ENCODE assay signal across 1 cellular context in the genomic region with DNA sequence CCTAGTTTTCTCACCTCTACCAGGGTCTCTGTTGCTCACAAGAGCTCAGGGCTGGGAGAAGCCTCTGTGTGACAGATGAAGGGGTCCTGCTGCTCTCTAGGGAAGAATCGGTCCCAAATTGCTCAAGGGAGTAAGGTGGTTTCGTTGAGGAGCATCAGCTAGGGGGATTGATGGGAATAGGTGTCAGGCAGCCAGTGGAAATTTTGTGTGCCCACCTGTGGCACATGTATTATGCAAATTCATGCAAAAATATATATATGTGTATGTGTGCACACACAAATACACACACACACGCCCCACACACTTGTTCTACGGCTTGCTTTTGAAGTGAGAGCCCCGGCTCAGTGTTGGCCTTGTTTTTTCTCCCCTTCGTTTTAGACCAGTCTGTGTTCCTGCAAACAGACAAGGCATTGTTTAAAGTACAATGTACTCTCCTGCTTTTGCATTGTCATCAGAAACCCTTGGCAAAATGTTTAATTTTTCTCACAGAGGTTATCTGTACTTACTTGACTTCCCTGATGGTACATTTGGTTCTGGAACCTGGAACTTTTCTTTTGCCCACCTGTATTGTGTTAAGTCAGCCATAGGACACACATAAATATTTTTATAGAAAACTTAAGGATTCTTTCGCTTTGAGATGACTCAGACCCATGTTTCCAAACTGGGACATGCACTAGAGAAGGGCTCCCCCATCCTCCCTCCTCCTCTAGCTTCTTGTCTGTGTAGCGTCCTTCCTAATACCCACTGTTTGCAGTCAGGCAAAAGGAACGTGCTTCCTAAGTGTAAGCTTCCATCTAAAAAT.
TF ChIP-seq lines count a peak whose summit lies in the region.

No MANE protein-coding gene starts in this region.

TF ChIP-seq in K562, 482 proteins besides CTCF, POLR2A, EP300 and RAD21:
- TF ChIP-seq RFX5 (IDR thresholded peaks at IDR 0.05; ENCODE audit: low read depth, low read length) = no peak
- TF ChIP-seq MAFG (tag; conservative IDR thresholded peaks at IDR 0.05) = peak; percentile 81
- TF ChIP-seq MAFK (IDR thresholded peaks at IDR 0.05; ENCODE audit: low read length) = peak; percentile 54; the same call in 1 of the 2 replicates
- peak; percentile 47; the same call in 1 of the 2 replicates for TF ChIP-seq SOX6 (IDR thresholded peaks at IDR 0.05)
- TF ChIP-seq ZNF583 (CRISPR knock-in tag; IDR thresholded peaks at IDR 0.05) = no peak
- TF ChIP-seq FOSL1 (tag; conservative IDR thresholded peaks at IDR 0.05) = peak; percentile 70
- TF ChIP-seq ZNF384 (IDR thresholded peaks at IDR 0.05; ENCODE audit: low read depth, low read length) = no peak
- TF ChIP-seq HNRNPLL (IDR thresholded peaks at IDR 0.05; ENCODE audit: low read depth, low read length, poor library complexity, severe bottlenecking) = no peak
- 0 out of 2 replicates have a peak, but pooled peaks have one; percentile 22 for TF ChIP-seq VEZF1 (CRISPR knock-in tag; IDR thresholded peaks at IDR 0.05)
- no peak for TF ChIP-seq STAG1 (CRISPR knock-in tag; IDR thresholded peaks at IDR 0.05; ENCODE audit: borderline replicate concordance)
- TF ChIP-seq E2F3 (CRISPR knock-in tag; IDR thresholded peaks at IDR 0.05) = no peak
- peak; percentile 63 for TF ChIP-seq ATF3 (IDR thresholded peaks at IDR 0.05)
- TF ChIP-seq ATF3 (CRISPR knock-in tag; conservative IDR thresholded peaks at IDR 0.05) = no peak
- peak; percentile 27; the same call in 1 of the 2 replicates for TF ChIP-seq NFE2 (IDR thresholded peaks at IDR 0.05; ENCODE audit: low read depth)
- peak; percentile 9; the same call in 1 of the 2 replicates for TF ChIP-seq JUND (IDR thresholded peaks at IDR 0.05; ENCODE audit: borderline replicate concordance, low read depth, low read length)
- TF ChIP-seq JUND (tag; IDR thresholded peaks at IDR 0.05; ENCODE audit: borderline replicate concordance, low read depth, low read length) = peak; percentile 58; the same call in 1 of the 3 replicates
- peak; percentile 92 for TF ChIP-seq ZNF316 (IDR thresholded peaks at IDR 0.05)
- TF ChIP-seq BACH1 (tag; IDR thresholded peaks at IDR 0.05) = no peak
- peak; percentile 87 for TF ChIP-seq C11orf30 (IDR thresholded peaks at IDR 0.05; ENCODE audit: low read depth)
- peak; percentile 69 for TF ChIP-seq MAFF (IDR thresholded peaks at IDR 0.05; ENCODE audit: low read length)
- TF ChIP-seq EP400 (IDR thresholded peaks at IDR 0.05) = no peak
- TF ChIP-seq SMARCA4 (IDR thresholded peaks at IDR 0.05) = 0 out of 2 replicates have a peak, but pooled peaks have one; percentile 16
